ENCODE assay signal across 21 cellular contexts in the genomic region with DNA sequence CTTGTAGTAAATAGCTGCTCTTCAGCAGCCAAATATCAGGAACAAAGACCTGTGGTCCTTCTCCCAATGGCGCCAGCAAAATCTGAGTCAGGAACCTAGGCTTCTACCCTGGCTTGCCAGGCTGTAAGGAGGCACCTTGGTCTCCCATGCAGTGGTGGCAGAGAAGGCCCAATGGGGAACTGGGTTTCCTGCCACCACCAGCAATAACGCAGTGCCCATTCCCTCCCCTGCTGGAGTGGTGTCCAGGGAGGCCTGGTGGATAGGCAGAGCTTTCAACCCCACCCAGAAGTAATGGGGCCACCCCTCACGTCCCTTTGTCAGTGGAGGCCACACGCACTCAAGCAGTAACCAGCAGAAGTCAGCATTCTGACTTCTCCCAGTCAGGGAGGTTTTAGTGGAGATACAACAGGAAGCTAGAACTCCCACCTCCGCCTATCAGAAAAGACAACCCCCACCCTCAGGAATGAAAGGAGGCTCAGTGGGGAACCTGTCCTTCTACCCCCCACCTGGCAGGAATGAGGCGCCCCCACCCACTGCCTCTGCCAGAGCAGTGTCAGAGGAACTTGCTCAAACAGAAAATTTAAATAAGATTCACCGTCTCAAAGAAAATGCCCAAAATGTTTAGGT.
DNase-seq lines count a peak whose midpoint lies in the region; ATAC-seq, FAIRE-seq and TF ChIP-seq lines count a peak whose summit lies in the region.
"Had no signal": no experiment of that assay in that cellular context is flagged by ENCODE, and none has a peak within 500 bp of the region (broad histone marks: within the 10 kb centered on the region; RNA-seq: fewer than 3 reads in every experiment).

No MANE protein-coding gene starts in this region.

- no peak overlapping the region for H4K5ac ChIP-seq in mesendoderm (ENCODE audit: low read length)

- no peak overlapping the region for H4K8ac ChIP-seq in mesendoderm (ENCODE audit: low read depth, low read length)

- peak overlapping the region; percentile 48 for H2BK5ac ChIP-seq in mesendoderm (ENCODE audit: low read length)

- peak overlapping the region; percentile 6 for H2BK120ac ChIP-seq in mesendoderm (ENCODE audit: low read depth, low read length)

- intact Hi-C loops in heart right ventricle (cut with DNase I): loop anchor here in 1 of 10 donors (2.0 kb wide), 1 partner anchor 47 kb away; no protein-coding TSS in a partner anchor
- intact Hi-C loops in Right ventricle myocardium superior (cut with DNase I): no loop called here
- intact Hi-C loops in colonic mucosa (cut with DNase I): no loop called here

- H3K27me3 ChIP-seq in heart right ventricle: peaks cover 0 to 3% (median 0%) of the 10 kb centered on the region in 7 donors
- no peaks in the 10 kb centered on the region for H3K27me3 ChIP-seq in bronchial epithelial cell (ENCODE audit: control insufficient read depth, insufficient read depth, low read length)
- no peaks in the 10 kb centered on the region for H3K27me3 ChIP-seq in mesendoderm (ENCODE audit: insufficient read depth, low read length, poor library complexity)
- H3K27me3 ChIP-seq in colonic mucosa: no peaks in the 10 kb centered on the region

- peak overlapping the region; percentile 66 for H3K56ac ChIP-seq in mesendoderm (ENCODE audit: low read length)

- no peaks in the 10 kb centered on the region for H3K79me2 ChIP-seq in mesendoderm (ENCODE audit: control insufficient read depth, insufficient read depth, low read length)

- ATAC-seq in heart right ventricle (no peak), Right ventricle myocardium superior (ENCODE audit: poor library complexity) (no peak), HG03457 (IDR thresholded peaks at IDR 0.05; ENCODE audit: unreplicated experiment) (no peak)
- ATAC-seq: activated CD8-positive, alpha-beta T cell treated with anti-CD3 and anti-CD28 coated beads, Interleukin-2, amount 10 ng/mL, durations not matched to agents 7 days and 5 days; activated naive CD4-positive, alpha-beta T cell treated with anti-CD3 and anti-CD28 coated beads, Interleukin-2, amount 50 U/mL, for 72 hours; naive thymus-derived CD4-positive, alpha-beta T cell had no signal

- FAIRE-seq in bronchial epithelial cell (lab: Jason Lieb, UNC): peak; percentile 28
- FAIRE-seq: A204.1, islet of Langerhans, small intestine had no signal

- TF ChIP-seq CTCF in heart right ventricle (IDR thresholded peaks at IDR 0.05) (no peak), bronchial epithelial cell (IDR thresholded peaks at IDR 0.05; ENCODE audit: insufficient read depth, low read length, severe bottlenecking) (no peak), colonic mucosa (IDR thresholded peaks at IDR 0.05) (no peak)

- H3K4me1 ChIP-seq in heart right ventricle: peaks cover 0 to 29% (median 13%) of the 10 kb centered on the region in 9 donors
- peaks cover 4% of the 10 kb centered on the region for H3K4me1 ChIP-seq in mesendoderm (ENCODE audit: control insufficient read depth, low read depth, low read length)
- H3K4me1 ChIP-seq in colonic mucosa: no peaks in the 10 kb centered on the region

- H3K27ac ChIP-seq in heart right ventricle (peak overlapping the region in 7 of 10 donors; percentile 15 to 75 (median 35)), mesendoderm (ENCODE audit: low read depth, low read length) (peak overlapping the region; percentile 31), colonic mucosa (no peak overlapping the region)
- H3K27ac ChIP-seq: KMS-11 had no signal

- H3K23ac ChIP-seq in mesendoderm (ENCODE audit: low read length): peak overlapping the region; percentile 20

- H3K9ac ChIP-seq in mesendoderm (ENCODE audit: low read length) (no peak overlapping the region), colonic mucosa (ENCODE audit: low read depth in 2 of 2, low read length in 2 of 2) (no peak overlapping the region)
- H3K9ac ChIP-seq: KMS-11 had no signal

- H3K4me3 ChIP-seq in heart right ventricle (no peak overlapping the region), bronchial epithelial cell (ENCODE audit: low read depth, low read length) (no peak overlapping the region), mesendoderm (ENCODE audit: low read length) (no peak overlapping the region), colonic mucosa (no peak overlapping the region)

- no peaks in the 10 kb centered on the region for H3K79me1 ChIP-seq in mesendoderm (ENCODE audit: low read length)

- DNase-seq in heart right ventricle (no peak), Right ventricle myocardium superior (no peak), bronchial epithelial cell (ENCODE audit: low read depth) (no peak), mesendoderm (peak; percentile 84), colonic mucosa (no peak), NCI-H2029 (lab: John Stamatoyannopoulos, UW) (no peak), NCI-H2196 treated with DMSO at 0.1 percent for 48 hours (lab: John Stamatoyannopoulos, UW; ENCODE audit: unreplicated experiment) (no peak)
- DNase-seq: activated B cell treated with CpG ODN at 0.5 μM for 24 hours; activated CD8-positive, alpha-beta T cell treated with anti-CD3 and anti-CD28 coated beads, Interleukin-2, amount 10 ng/mL, durations not matched to agents 7 days and 5 days; naive thymus-derived CD4-positive, alpha-beta T cell; NCI-H1048; NCI-H2081; NCI-H524 treated with DMSO at 0.1 percent for 48 hours; SHP77 treated with DMSO at 0.1 percent for 48 hours; small intestine; stimulated activated CD4-positive, alpha-beta T cell treated with anti-CD3 and anti-CD28 coated beads, Interleukin-4, amount 100 ng/mL, for 4 hours had no signal

- H3K18ac ChIP-seq in mesendoderm (ENCODE audit: low read length): peak overlapping the region; percentile 9

- H3K4me2 ChIP-seq in mesendoderm (ENCODE audit: low read length): no peak overlapping the region
- H3K4me2 ChIP-seq: KMS-11 had no signal

- no peak overlapping the region for H2AK5ac ChIP-seq in mesendoderm (ENCODE audit: low read length)

- H3K9me3 ChIP-seq in heart right ventricle: no peaks in the 10 kb centered on the region
- no peaks in the 10 kb centered on the region for H3K9me3 ChIP-seq in colonic mucosa

- no peak overlapping the region for H2BK15ac ChIP-seq in mesendoderm (replicated peaks; ENCODE audit: low read depth)

- H3K4ac ChIP-seq in mesendoderm (ENCODE audit: low read depth, low read length): peak overlapping the region; percentile 11

- 83 to 86% methylated on average over 7 of the region's 7 CpGs for WGBS in heart right ventricle, 2 donors
- WGBS in mesendoderm (ENCODE audit: extremely low coverage, insufficient coverage, low lambda C conversion rate): no CpG with 5 or more reads among the region's 7 CpGs

- H3K36me3 ChIP-seq in heart right ventricle: no peaks in the 10 kb centered on the region
- H3K36me3 ChIP-seq in bronchial epithelial cell (ENCODE audit: control insufficient read depth, insufficient read depth, low read length): no peaks in the 10 kb centered on the region
- H3K36me3 ChIP-seq in mesendoderm (ENCODE audit: control insufficient read depth, insufficient read depth, low read length): no peaks in the 10 kb centered on the region
- no peaks in the 10 kb centered on the region for H3K36me3 ChIP-seq in colonic mucosa
